ENCODE assay signal across 16 cellular contexts in the genomic region with DNA sequence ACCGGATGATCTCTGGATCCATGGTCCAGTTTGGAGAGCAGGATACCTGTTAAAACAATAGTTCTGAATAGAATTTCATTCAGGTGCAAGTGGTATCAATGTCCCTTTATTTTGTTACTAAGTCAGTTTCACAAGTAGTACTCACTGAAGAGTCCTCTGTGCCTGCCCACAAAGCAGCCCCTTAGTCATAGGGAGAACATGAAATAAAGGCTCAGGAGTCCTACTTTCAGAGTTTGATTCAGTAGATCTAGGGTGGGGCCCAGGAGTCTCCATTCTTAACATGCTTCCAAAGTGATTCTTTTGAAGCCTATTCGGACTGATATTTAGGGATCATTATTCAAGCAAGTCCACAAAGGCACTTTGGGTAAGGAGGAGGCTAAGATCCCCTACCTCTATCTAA.
"Had no signal": no experiment of that assay in that cellular context is flagged by ENCODE, and none has a peak within 500 bp of the region (broad histone marks: within the 10 kb centered on the region; RNA-seq: fewer than 3 reads in every experiment).

No MANE protein-coding gene starts in this region.

- H3K27ac Mint-ChIP-seq: natural killer cell, type B pancreatic cell had no signal

- H3K4me1 ChIP-seq: esophagus muscularis mucosa, suprapubic skin, thyroid gland had no signal

- H3K4me3 Mint-ChIP-seq: natural killer cell, neural crest cell, type B pancreatic cell had no signal

- H3K4me1 Mint-ChIP-seq: natural killer cell, neural crest cell had no signal

- DNase-seq: dorsolateral prefrontal cortex; effector CD8-positive, alpha-beta T cell; natural killer cell; posterior cingulate gyrus; stimulated activated CD4-positive, alpha-beta T cell treated with anti-CD3 and anti-CD28 coated beads, Interleukin-2, amount 100 ng/mL, for 24 hours; stimulated activated CD4-positive, alpha-beta T cell treated with anti-CD3 and anti-CD28 coated beads, Interleukin-4, amount 100 ng/mL, for 4 hours; stimulated activated naive CD4-positive, alpha-beta T cell; thyroid gland had no signal

- H3K9me3 ChIP-seq: esophagus muscularis mucosa, suprapubic skin, thyroid gland had no signal

- H3K9me3 Mint-ChIP-seq: natural killer cell, neural crest cell, type B pancreatic cell had no signal

- H3K27me3 Mint-ChIP-seq: type B pancreatic cell had no signal

- H3K4me3 ChIP-seq: coronary artery, dorsolateral prefrontal cortex, esophagus muscularis mucosa, skin epidermis, suprapubic skin, thyroid gland had no signal

- H3K27me3 ChIP-seq: dorsolateral prefrontal cortex, esophagus muscularis mucosa, suprapubic skin, thyroid gland had no signal

- ATAC-seq: natural killer cell, sciatic nerve had no signal

- H3K27ac ChIP-seq: coronary artery, dorsolateral prefrontal cortex, epithelial cell of prostate, esophagus muscularis mucosa, skin epidermis, suprapubic skin, thyroid gland had no signal
